In the genomic region with DNA sequence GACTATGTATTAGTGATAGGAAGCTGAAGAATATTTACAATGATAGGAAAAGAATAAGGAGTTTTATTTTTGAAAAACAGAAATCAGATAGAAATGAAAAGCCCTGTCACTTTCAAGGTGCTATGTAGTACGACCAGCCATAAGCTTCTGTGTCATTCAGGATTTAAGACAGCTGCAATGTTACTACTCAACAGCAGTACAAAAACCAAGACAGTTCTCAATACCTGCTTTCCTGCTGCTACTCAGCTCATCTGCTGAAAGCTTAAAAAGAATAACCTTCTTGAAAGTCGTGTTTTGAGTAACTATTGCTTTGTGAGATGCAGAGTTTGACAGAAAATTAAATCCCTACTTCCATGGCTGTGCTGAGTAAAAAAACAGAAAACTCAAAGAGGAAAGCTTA, we compare ENCODE assay signal across 1 cellular context.
TF ChIP-seq lines count a peak whose summit lies in the region.

No MANE protein-coding gene starts in this region.

TF ChIP-seq in GM23338, 12 proteins besides CTCF, POLR2A, EP300 and RAD21 (continued from another document):
- TF ChIP-seq, protein P1, sequence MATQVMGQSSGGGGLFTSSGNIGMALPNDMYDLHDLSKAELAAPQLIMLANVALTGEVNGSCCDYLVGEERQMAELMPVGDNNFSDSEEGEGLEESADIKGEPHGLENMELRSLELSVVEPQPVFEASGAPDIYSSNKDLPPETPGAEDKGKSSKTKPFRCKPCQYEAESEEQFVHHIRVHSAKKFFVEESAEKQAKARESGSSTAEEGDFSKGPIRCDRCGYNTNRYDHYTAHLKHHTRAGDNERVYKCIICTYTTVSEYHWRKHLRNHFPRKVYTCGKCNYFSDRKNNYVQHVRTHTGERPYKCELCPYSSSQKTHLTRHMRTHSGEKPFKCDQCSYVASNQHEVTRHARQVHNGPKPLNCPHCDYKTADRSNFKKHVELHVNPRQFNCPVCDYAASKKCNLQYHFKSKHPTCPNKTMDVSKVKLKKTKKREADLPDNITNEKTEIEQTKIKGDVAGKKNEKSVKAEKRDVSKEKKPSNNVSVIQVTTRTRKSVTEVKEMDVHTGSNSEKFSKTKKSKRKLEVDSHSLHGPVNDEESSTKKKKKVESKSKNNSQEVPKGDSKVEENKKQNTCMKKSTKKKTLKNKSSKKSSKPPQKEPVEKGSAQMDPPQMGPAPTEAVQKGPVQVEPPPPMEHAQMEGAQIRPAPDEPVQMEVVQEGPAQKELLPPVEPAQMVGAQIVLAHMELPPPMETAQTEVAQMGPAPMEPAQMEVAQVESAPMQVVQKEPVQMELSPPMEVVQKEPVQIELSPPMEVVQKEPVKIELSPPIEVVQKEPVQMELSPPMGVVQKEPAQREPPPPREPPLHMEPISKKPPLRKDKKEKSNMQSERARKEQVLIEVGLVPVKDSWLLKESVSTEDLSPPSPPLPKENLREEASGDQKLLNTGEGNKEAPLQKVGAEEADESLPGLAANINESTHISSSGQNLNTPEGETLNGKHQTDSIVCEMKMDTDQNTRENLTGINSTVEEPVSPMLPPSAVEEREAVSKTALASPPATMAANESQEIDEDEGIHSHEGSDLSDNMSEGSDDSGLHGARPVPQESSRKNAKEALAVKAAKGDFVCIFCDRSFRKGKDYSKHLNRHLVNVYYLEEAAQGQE (IDR thresholded peaks at IDR 0.05; ENCODE audit: unreplicated experiment), result no peak
- TF ChIP-seq, protein P2, sequence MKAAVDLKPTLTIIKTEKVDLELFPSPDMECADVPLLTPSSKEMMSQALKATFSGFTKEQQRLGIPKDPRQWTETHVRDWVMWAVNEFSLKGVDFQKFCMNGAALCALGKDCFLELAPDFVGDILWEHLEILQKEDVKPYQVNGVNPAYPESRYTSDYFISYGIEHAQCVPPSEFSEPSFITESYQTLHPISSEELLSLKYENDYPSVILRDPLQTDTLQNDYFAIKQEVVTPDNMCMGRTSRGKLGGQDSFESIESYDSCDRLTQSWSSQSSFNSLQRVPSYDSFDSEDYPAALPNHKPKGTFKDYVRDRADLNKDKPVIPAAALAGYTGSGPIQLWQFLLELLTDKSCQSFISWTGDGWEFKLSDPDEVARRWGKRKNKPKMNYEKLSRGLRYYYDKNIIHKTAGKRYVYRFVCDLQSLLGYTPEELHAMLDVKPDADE (IDR thresholded peaks at IDR 0.05), result no peak
- TF ChIP-seq EZH2phosphoT487 (IDR thresholded peaks at IDR 0.05; ENCODE audit: unreplicated experiment) (no peak), JUNB (IDR thresholded peaks at IDR 0.05; ENCODE audit: unreplicated experiment) (no peak), STAT1 (IDR thresholded peaks at IDR 0.05; ENCODE audit: unreplicated experiment) (no peak), ZNF114 (CRISPR knock-in tag; IDR thresholded peaks at IDR 0.05) (no peak), ZNF331 (CRISPR knock-in tag; IDR thresholded peaks at IDR 0.05; ENCODE audit: low read depth) (no peak), NANOG (IDR thresholded peaks at IDR 0.05; ENCODE audit: borderline replicate concordance) (no peak), POLR2AphosphoS5 (IDR thresholded peaks at IDR 0.05; ENCODE audit: low read depth) (no peak), CREB1 (CRISPR knock-in tag; IDR thresholded peaks at IDR 0.05; ENCODE audit: low read depth) (no peak)
- TF ChIP-seq, protein P3, sequence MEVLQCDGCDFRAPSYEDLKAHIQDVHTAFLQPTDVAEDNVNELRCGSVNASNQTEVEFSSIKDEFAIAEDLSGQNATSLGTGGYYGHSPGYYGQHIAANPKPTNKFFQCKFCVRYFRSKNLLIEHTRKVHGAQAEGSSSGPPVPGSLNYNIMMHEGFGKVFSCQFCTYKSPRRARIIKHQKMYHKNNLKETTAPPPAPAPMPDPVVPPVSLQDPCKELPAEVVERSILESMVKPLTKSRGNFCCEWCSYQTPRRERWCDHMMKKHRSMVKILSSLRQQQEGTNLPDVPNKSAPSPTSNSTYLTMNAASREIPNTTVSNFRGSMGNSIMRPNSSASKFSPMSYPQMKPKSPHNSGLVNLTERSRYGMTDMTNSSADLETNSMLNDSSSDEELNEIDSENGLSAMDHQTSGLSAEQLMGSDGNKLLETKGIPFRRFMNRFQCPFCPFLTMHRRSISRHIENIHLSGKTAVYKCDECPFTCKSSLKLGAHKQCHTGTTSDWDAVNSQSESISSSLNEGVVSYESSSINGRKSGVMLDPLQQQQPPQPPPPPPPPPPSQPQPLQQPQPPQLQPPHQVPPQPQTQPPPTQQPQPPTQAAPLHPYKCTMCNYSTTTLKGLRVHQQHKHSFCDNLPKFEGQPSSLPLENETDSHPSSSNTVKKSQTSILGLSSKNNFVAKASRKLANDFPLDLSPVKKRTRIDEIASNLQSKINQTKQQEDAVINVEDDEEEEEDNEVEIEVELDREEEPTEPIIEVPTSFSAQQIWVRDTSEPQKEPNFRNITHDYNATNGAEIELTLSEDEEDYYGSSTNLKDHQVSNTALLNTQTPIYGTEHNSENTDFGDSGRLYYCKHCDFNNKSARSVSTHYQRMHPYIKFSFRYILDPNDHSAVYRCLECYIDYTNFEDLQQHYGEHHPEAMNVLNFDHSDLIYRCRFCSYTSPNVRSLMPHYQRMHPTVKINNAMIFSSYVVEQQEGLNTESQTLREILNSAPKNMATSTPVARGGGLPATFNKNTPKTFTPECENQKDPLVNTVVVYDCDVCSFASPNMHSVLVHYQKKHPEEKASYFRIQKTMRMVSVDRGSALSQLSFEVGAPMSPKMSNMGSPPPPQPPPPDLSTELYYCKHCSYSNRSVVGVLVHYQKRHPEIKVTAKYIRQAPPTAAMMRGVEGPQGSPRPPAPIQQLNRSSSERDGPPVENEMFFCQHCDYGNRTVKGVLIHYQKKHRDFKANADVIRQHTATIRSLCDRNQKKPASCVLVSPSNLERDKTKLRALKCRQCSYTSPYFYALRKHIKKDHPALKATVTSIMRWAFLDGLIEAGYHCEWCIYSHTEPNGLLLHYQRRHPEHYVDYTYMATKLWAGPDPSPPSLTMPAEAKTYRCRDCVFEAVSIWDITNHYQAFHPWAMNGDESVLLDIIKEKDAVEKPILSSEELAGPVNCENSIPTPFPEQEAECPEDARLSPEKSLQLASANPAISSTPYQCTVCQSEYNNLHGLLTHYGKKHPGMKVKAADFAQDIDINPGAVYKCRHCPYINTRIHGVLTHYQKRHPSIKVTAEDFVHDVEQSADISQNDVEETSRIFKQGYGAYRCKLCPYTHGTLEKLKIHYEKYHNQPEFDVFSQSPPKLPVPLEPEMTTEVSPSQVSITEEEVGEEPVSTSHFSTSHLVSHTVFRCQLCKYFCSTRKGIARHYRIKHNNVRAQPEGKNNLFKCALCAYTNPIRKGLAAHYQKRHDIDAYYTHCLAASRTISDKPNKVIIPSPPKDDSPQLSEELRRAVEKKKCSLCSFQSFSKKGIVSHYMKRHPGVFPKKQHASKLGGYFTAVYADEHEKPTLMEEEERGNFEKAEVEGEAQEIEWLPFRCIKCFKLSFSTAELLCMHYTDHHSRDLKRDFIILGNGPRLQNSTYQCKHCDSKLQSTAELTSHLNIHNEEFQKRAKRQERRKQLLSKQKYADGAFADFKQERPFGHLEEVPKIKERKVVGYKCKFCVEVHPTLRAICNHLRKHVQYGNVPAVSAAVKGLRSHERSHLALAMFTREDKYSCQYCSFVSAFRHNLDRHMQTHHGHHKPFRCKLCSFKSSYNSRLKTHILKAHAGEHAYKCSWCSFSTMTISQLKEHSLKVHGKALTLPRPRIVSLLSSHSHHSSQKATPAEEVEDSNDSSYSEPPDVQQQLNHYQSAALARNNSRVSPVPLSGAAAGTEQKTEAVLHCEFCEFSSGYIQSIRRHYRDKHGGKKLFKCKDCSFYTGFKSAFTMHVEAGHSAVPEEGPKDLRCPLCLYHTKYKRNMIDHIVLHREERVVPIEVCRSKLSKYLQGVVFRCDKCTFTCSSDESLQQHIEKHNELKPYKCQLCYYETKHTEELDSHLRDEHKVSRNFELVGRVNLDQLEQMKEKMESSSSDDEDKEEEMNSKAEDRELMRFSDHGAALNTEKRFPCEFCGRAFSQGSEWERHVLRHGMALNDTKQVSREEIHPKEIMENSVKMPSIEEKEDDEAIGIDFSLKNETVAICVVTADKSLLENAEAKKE (CRISPR knock-in tag; IDR thresholded peaks at IDR 0.05), result no peak
